20 cellular contexts compared by ENCODE assay signal in the genomic region with DNA sequence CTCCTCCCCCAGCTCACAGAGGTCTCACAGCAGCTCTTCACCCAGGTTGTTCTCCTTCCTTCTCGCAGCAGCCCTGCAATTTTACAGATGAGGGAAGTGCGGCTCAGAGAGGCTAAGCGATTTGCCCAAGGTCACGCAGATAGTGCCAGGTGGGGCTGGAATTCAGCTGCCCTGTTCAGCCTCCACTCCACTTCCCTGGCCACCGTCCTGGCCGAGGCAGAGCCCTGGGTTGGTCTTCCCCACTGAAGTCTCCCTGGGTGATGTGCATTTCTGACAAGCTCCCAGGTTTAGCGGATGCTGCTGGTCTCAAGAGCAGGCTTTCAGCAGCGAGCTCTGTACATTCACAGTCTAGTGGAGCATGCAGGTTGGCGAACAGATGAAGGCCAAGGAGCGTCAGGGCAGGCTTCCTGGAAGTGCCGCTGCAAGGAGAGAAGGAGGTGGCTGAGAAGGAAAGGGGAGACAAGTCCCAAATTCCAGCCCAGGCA. TPM values are rescaled to one million over a fixed set of nuclear protein-coding genes. Genes with fewer than 3 reads are reported as not detected.
"Had no signal": no experiment of that assay in that cellular context is flagged by ENCODE, and none has a peak within 500 bp of the region (broad histone marks: within the 10 kb centered on the region; RNA-seq: fewer than 3 reads in every experiment).

No MANE protein-coding gene starts in this region.

- FAIRE-seq: endometrium, keratinocyte, small intestine had no signal

- H3K4me1 Mint-ChIP-seq: naive thymus-derived CD4-positive, alpha-beta T cell had no signal

- ATAC-seq: gastroesophageal sphincter; left colon; left ventricle myocardium superior; naive thymus-derived CD4-positive, alpha-beta T cell; stimulated activated naive CD8-positive, alpha-beta T cell treated with anti-CD3 and anti-CD28 coated beads, Interleukin-15, Interleukin-2, amounts not matched to agents 100 U/mL and 50 U/mL, for 24 hours had no signal

- H3K36me3 Mint-ChIP-seq: naive thymus-derived CD4-positive, alpha-beta T cell had no signal

- H3K27ac ChIP-seq: epithelial cell of prostate, esophagus muscularis mucosa, neutrophil, tibial artery, upper lobe of left lung, uterus had no signal

- H3K9me3 ChIP-seq: esophagus muscularis mucosa, gastroesophageal sphincter, neutrophil, tibial artery, upper lobe of left lung, uterus had no signal

- H3K36me3 ChIP-seq: esophagus muscularis mucosa, neutrophil, tibial artery, upper lobe of left lung, uterus had no signal

- H3K27ac Mint-ChIP-seq: nephron progenitor cell had no signal

- H3K4me3 Mint-ChIP-seq: naive thymus-derived CD4-positive, alpha-beta T cell; nephron progenitor cell had no signal

- H3K4me3 ChIP-seq: esophagus muscularis mucosa, gastroesophageal sphincter, lung, tibial artery, upper lobe of left lung, uterus had no signal

- DNase-seq: effector memory CD4-positive, alpha-beta T cell; glutamatergic neuron; left ventricle myocardium superior; mesenchymal stem cell; naive thymus-derived CD4-positive, alpha-beta T cell; nephron progenitor cell; small intestine; stimulated activated CD4-positive, alpha-beta T cell treated with anti-CD3 and anti-CD28 coated beads, Interleukin-12 subunit alpha, Interleukin-12 subunit beta, amount 100 ng/mL, for 4 hours; stimulated activated naive CD8-positive, alpha-beta T cell treated with anti-CD3 and anti-CD28 coated beads, Interleukin-15, Interleukin-2, amounts not matched to agents 100 U/mL and 50 U/mL, for 24 hours had no signal

- H3K27me3 ChIP-seq: esophagus muscularis mucosa, gastroesophageal sphincter, neutrophil, tibial artery, upper lobe of left lung, uterus had no signal

- H3K4me1 ChIP-seq: uterus had no signal

RNA-seq across cellular contexts. Expression of a gene that starts 28.9 kb away (rescaled TPM):
- total RNA-seq: naive thymus-derived CD4-positive, alpha-beta T cell had no signal
- polyA plus RNA-seq: naive thymus-derived CD4-positive, alpha-beta T cell had no signal
